In the genomic region with DNA sequence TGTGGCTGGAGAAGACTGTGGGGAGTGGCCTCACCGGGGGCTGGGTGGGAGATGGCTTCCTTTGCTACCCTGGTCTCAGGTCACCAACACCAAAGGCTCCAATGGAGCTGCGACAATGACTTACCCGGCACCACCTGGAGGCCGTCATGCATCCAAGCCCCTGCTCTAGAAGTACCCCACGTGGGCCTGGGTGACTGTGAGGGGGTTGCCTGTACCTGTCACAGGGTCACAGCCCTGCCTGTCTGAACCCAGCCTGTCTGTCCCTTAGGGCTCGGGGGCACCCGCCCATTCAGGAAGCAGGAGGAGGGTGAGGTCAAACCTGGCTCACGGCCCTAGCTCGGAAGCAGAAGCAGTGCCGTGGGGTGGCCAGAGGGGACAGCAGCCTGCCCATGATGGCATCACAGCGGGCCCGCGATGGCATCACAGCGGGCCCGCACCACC, we compare ENCODE assay signal across 1 cellular context.
TF ChIP-seq lines count a peak whose summit lies in the region.

No MANE protein-coding gene starts in this region.

TF ChIP-seq in HEK293T, 16 proteins besides CTCF, POLR2A, EP300 and RAD21:
- no peak for TF ChIP-seq SP1 (IDR thresholded peaks at IDR 0.05)
- TF ChIP-seq TARDBP (IDR thresholded peaks at IDR 0.05), result no peak
